ENCODE assay signal across 23 cellular contexts in the genomic region with DNA sequence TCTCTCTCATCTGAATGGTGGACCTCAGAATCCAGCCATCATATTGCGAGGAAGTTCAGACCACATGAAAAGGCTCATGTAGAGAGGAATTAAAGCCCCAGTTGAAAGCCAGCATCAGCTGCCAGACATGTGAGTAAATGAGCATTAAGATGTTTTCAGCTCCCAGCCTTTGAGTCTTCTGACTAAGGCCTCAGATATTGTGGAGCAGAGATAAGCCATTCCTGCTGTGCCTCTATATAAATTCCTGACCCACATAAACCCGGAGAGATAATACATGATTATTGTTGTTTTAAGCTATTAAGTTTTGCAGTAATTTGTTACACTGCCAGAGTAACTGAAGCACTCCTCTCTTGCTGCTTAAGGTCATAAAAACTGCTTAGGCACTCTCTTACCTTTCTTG. TPM values are rescaled to one million over a fixed set of nuclear protein-coding genes. Genes with fewer than 3 reads are reported as not detected.
DNase-seq lines count a peak whose midpoint lies in the region; ATAC-seq and TF ChIP-seq lines count a peak whose summit lies in the region.
"Had no signal": no experiment of that assay in that cellular context is flagged by ENCODE, and none has a peak within 500 bp of the region (broad histone marks: within the 10 kb centered on the region; RNA-seq: fewer than 3 reads in every experiment).

No MANE protein-coding gene starts in this region.

- peak overlapping the region; percentile 76 for H3K4me2 ChIP-seq in smooth muscle cell

- H3F3A ChIP-seq in smooth muscle cell (ENCODE audit: low read depth): no peaks in the 10 kb centered on the region

- ATAC-seq in foreskin keratinocyte (no peak), HG03469 (IDR thresholded peaks at IDR 0.05; ENCODE audit: unreplicated experiment) (no peak)
- ATAC-seq: lower lobe of right lung had no signal

- in situ Hi-C loops in SK-MEL-5 (cut with HindIII; ENCODE audit: low pct_unique_long_range_greater_than_20kb, low sequenced_read_pairs): no loop called here

- no peaks in the 10 kb centered on the region for H3K79me2 ChIP-seq in smooth muscle cell (ENCODE audit: low read depth)

- no peaks in the 10 kb centered on the region for H3K9me3 ChIP-seq in smooth muscle cell (replicated peaks; ENCODE audit: low read depth)
- H3K9me3 ChIP-seq: esophagus squamous epithelium, lower lobe of right lung, right atrium auricular region, testis had no signal

- DNase-seq in ELF-1 (ENCODE audit: low read depth, low spot score): peak; percentile 22
- DNase-seq in SK-MEL-5 (ENCODE audit: low read depth, low spot score): peak; percentile 78
- DNase-seq in fibroblast of the aortic adventitia (ENCODE audit: low read depth): peak; percentile 85
- no peak for DNase-seq in smooth muscle cell (lab: John Stamatoyannopoulos, UW; ENCODE audit: unreplicated experiment)
- no peak for DNase-seq in foreskin keratinocyte
- DNase-seq in COLO668 (lab: John Stamatoyannopoulos, UW; ENCODE audit: unreplicated experiment): no peak
- DNase-seq: activated CD4-positive, alpha-beta T cell treated with anti-CD3 and anti-CD28 coated beads for 48 hours; activated CD8-positive, alpha-beta memory T cell treated with anti-CD3 and anti-CD28 coated beads, Interleukin-2, amount 50 U/mL, for 48 hours; activated effector memory CD4-positive, alpha-beta T cell treated with anti-CD3 and anti-CD28 coated beads, Interleukin-2, amount 50 U/mL, for 16 hours; cerebellar nuclear complex; effector CD8-positive, alpha-beta T cell; esophagus squamous epithelium; lower lobe of right lung; MV-4-11; NCI-H2029; NCI-H510A treated with DMSO at 0.1 percent for 48 hours; occipital lobe; stimulated activated CD4-positive, alpha-beta T cell treated with anti-CD3 and anti-CD28 coated beads, Interleukin-15, amount 100 ng/mL, for 24 hours; testis had no signal

- H3K27ac ChIP-seq in smooth muscle cell (ENCODE audit: low read depth) (peak overlapping the region; percentile 96), foreskin keratinocyte (no peak overlapping the region)
- H3K27ac ChIP-seq: C4-2B, esophagus squamous epithelium, HL-60, lower lobe of right lung, right atrium auricular region, testis had no signal

- no peak overlapping the region for H2AFZ ChIP-seq in smooth muscle cell (ENCODE audit: low read depth)

- H3K9ac ChIP-seq in smooth muscle cell (ENCODE audit: low read depth): peak overlapping the region; percentile 21

- peaks cover 13% of the 10 kb centered on the region for H3K36me3 ChIP-seq in smooth muscle cell (ENCODE audit: low read depth)

- WGBS in smooth muscle cell (ENCODE audit: low lambda C conversion rate): 17% methylated on average over 2 of the region's 2 CpGs

- peaks cover 16% of the 10 kb centered on the region for H3K4me1 ChIP-seq in smooth muscle cell (ENCODE audit: low read depth)
- peaks cover 6% of the 10 kb centered on the region for H3K4me1 ChIP-seq in foreskin keratinocyte
- H3K4me1 ChIP-seq: esophagus squamous epithelium, lower lobe of right lung, right atrium auricular region, testis had no signal

- no peaks in the 10 kb centered on the region for H4K20me1 ChIP-seq in smooth muscle cell (ENCODE audit: low read depth)

- no peaks in the 10 kb centered on the region for H3K27me3 ChIP-seq in smooth muscle cell (ENCODE audit: low read depth)
- no peaks in the 10 kb centered on the region for H3K27me3 ChIP-seq in foreskin keratinocyte
- H3K27me3 ChIP-seq: esophagus squamous epithelium, right atrium auricular region, testis had no signal

- TF ChIP-seq CTCF in fibroblast of the aortic adventitia (IDR thresholded peaks at IDR 0.05; ENCODE audit: insufficient read depth, low read length) (no peak), smooth muscle cell (IDR thresholded peaks at IDR 0.05; ENCODE audit: borderline replicate concordance, insufficient read depth, poor library complexity, severe bottlenecking) (no peak), foreskin keratinocyte (conservative IDR thresholded peaks at IDR 0.05) (no peak)

- no peak overlapping the region for H3K4me3 ChIP-seq in fibroblast of the aortic adventitia (ENCODE audit: low read depth, low read length)
- no peak overlapping the region for H3K4me3 ChIP-seq in smooth muscle cell
- H3K4me3 ChIP-seq: esophagus squamous epithelium, lower lobe of right lung, right atrium auricular region, testis had no signal

RNA-seq across cellular contexts. Expression of gene FAM149B1, which starts 14.6 kb away (rescaled TPM):
- total RNA-seq in SK-MEL-5 (2014; rRNA removed; shearing (Covaris generic)): 13.4 and 16.7 TPM in 2 replicates
- polyA plus RNA-seq in SK-MEL-5 (2015; cell fraction: cytosol; rRNA removed): 12.4 and 17.9 TPM in 2 replicates
- 41.3 and 41.6 TPM in 2 replicates for polyA plus RNA-seq in SK-MEL-5 (2015; cell fraction: nucleus; rRNA removed)
- total RNA-seq in fibroblast of the aortic adventitia (ENCODE audit: low replicate concordance) (30.8 and 47.5 TPM in 2 replicates), smooth muscle cell (29.0 and 33.6 TPM in 2 replicates), foreskin keratinocyte (15.4 and 16.7 TPM in 2 replicates)
- polyA plus RNA-seq in smooth muscle cell (10.5 and 11.9 TPM in 2 replicates), foreskin keratinocyte (12.5 and 12.9 TPM in 2 replicates)

RNA-seq across cellular contexts. Expression of gene ECD, which starts 14.8 kb away (rescaled TPM):
- 41.5 and 41.7 TPM in 2 replicates for total RNA-seq in SK-MEL-5 (2014; rRNA removed; shearing (Covaris generic))
- polyA plus RNA-seq in SK-MEL-5 (2015; cell fraction: cytosol; rRNA removed): 28.9 and 30.7 TPM in 2 replicates
- 34.1 and 41.2 TPM in 2 replicates for polyA plus RNA-seq in SK-MEL-5 (2015; cell fraction: nucleus; rRNA removed)
- total RNA-seq in fibroblast of the aortic adventitia (ENCODE audit: low replicate concordance) (24.0 and 33.3 TPM in 2 replicates), smooth muscle cell (34.0 and 38.2 TPM in 2 replicates), foreskin keratinocyte (24.2 and 25.0 TPM in 2 replicates)
- polyA plus RNA-seq in smooth muscle cell (28.1 and 36.4 TPM in 2 replicates), foreskin keratinocyte (19.6 and 21.6 TPM in 2 replicates)

Comparison
In these comparisons a context has a peak if more than half of its experiments do, and no peak if none do; other contexts are left out.
1. DNase-seq: peak in ELF-1 (single experiment), SK-MEL-5 (single experiment) and fibroblast of the aortic adventitia (single experiment); none in smooth muscle cell (single experiment), foreskin keratinocyte (0 of 2) and COLO668 (single experiment).